8 cellular contexts compared by ENCODE assay signal in the genomic region with DNA sequence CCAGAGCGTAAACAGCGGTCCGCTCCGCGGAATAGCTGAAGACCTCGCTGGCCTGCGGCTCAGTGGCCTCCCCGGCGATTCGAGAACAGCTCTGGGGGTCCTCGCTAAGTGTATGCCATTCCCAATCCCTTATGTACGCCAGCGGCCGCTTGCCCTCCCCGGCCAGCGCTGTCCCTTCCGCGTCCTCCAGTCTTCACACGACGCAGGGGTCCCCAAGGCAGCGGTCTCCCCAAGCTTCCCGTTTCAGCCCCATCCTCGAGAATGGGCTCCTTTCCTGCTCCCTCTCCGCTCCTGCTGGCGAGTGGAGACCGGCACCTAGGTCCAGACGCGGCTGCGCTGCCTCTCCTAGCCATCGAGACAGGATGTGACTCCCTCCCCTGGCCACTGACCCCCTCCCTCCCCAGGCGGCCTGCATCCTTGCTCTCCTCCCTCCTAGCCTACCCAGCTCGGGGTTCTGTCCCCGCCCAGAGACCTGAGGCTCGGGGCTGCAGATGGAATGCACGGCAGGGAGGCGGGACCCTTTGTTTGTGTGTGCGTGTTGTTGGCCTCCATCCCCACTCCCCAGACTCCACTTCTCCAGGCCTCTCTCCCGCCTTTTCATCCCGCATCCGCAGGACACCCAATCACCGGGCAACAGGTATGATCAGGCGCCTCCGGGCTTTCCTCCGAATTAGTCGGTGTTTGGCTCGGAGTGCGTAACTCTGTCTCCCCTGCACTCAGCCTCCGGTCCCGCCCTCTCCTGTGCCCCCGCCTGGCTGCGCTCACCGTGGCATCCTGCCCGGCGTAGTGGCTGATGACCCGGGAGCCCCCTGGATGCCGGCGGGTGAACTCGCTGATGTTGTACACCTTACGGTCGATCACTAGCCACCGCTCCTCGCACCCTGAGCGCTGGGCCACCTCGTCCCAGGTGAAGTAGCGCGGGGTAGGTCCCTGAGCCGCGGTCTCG. TPM values are rescaled to one million over a fixed set of nuclear protein-coding genes. Genes with fewer than 3 reads are reported as not detected.
DNase-seq lines count a peak whose midpoint lies in the region; ATAC-seq lines count a peak whose summit lies in the region.

No MANE protein-coding gene starts in this region.

- CTCF ChIA-PET in activated CD4-positive, alpha-beta T cell treated with anti-CD3 and anti-CD28 coated beads for 36 hours (lab: Charles Lee): interaction anchor here (0.6 to 10.1 kb wide), 8 partner anchors 11 to 272 kb away, joined by 3 to 115 read pairs (median 3); partner anchors contain the start of genes FADS2, FEN1 and TMEM258

- DNase-seq in NCI-H2107 treated with DMSO at 0.1 percent for 48 hours (lab: John Stamatoyannopoulos, UW; ENCODE audit: unreplicated experiment): peak; percentile 50
- DNase-seq in NCI-H2107 (lab: John Stamatoyannopoulos, UW): no peak
- peak; percentile 57 for DNase-seq in NCI-H2029 (lab: John Stamatoyannopoulos, UW)
- DNase-seq in activated CD4-positive, alpha-beta T cell treated with anti-CD3 and anti-CD28 coated beads for 36 hours: peak; percentile 82
- peak; percentile 92 for DNase-seq in left kidney (ENCODE audit: low read depth, low spot score)
- DNase-seq in stimulated activated CD4-positive, alpha-beta T cell treated with anti-CD3 and anti-CD28 coated beads, Interleukin-2, amount 100 ng/mL, for 4 hours (ENCODE audit: low read depth): peak; percentile 44

- H3K27ac Mint-ChIP-seq in activated CD4-positive, alpha-beta T cell treated with anti-CD3 and anti-CD28 coated beads for 36 hours: peak overlapping the region; percentile 80
- H3K27ac Mint-ChIP-seq in dendritic cell treated with granulocyte-macrophage colony-stimulating factor and Interleukin-4, amounts not matched to agents 40 ng/mL and 50 ng/mL, for 4 days: peak overlapping the region; percentile 94

- peaks cover 22% of the 10 kb centered on the region for H3K36me3 Mint-ChIP-seq in activated CD4-positive, alpha-beta T cell treated with anti-CD3 and anti-CD28 coated beads for 36 hours (ENCODE audit: low read depth)
- H3K36me3 Mint-ChIP-seq in dendritic cell treated with granulocyte-macrophage colony-stimulating factor and Interleukin-4, amounts not matched to agents 40 ng/mL and 50 ng/mL, for 4 days (ENCODE audit: low read depth): peaks cover 56% of the 10 kb centered on the region

- peaks cover 7% of the 10 kb centered on the region for H3K4me1 Mint-ChIP-seq in activated CD4-positive, alpha-beta T cell treated with anti-CD3 and anti-CD28 coated beads for 36 hours
- peaks cover 38% of the 10 kb centered on the region for H3K4me1 Mint-ChIP-seq in dendritic cell treated with granulocyte-macrophage colony-stimulating factor and Interleukin-4, amounts not matched to agents 40 ng/mL and 50 ng/mL, for 4 days (ENCODE audit: low read depth)

- H3K4me3 Mint-ChIP-seq in activated CD4-positive, alpha-beta T cell treated with anti-CD3 and anti-CD28 coated beads for 36 hours: peak overlapping the region; percentile 89
- H3K4me3 Mint-ChIP-seq in dendritic cell treated with granulocyte-macrophage colony-stimulating factor and Interleukin-4, amounts not matched to agents 40 ng/mL and 50 ng/mL, for 4 days: peak overlapping the region; percentile 92

- no peaks in the 10 kb centered on the region for H3K9me3 Mint-ChIP-seq in activated CD4-positive, alpha-beta T cell treated with anti-CD3 and anti-CD28 coated beads for 36 hours (ENCODE audit: low read depth)
- no peaks in the 10 kb centered on the region for H3K9me3 Mint-ChIP-seq in dendritic cell treated with granulocyte-macrophage colony-stimulating factor and Interleukin-4, amounts not matched to agents 40 ng/mL and 50 ng/mL, for 4 days

- intact Hi-C loops in activated CD4-positive, alpha-beta T cell treated with anti-CD3 and anti-CD28 coated beads for 36 hours (cut with DNase I, micrococcal nuclease): loop anchor here (1.0 to 2.0 kb wide), 5 partner anchors 19 to 151 kb away; partner anchors contain the start of genes FEN1 (in 2 of the 2), TMEM258 (in 2 of the 2), FADS3 (in 1 of the 2) and FTH1 (in 1 of the 2)
- intact Hi-C loops in dendritic cell treated with granulocyte-macrophage colony-stimulating factor and Interleukin-4, amounts not matched to agents 40 ng/mL and 50 ng/mL, for 4 days (cut with micrococcal nuclease): loop anchor here (1.0 to 2.0 kb wide), 2 partner anchors 19 to 24 kb away; partner anchors contain the start of genes FEN1 and TMEM258

- POLR2A ChIA-PET in activated CD4-positive, alpha-beta T cell treated with anti-CD3 and anti-CD28 coated beads for 36 hours (lab: Charles Lee): interaction anchor here (1.4 to 1.5 kb wide), 3 partner anchors 15 to 22 kb away, joined by 3 to 8 read pairs (median 5); partner anchors contain the start of gene FEN1

- peaks cover 25% of the 10 kb centered on the region for H3K27me3 Mint-ChIP-seq in activated CD4-positive, alpha-beta T cell treated with anti-CD3 and anti-CD28 coated beads for 36 hours
- no peaks in the 10 kb centered on the region for H3K27me3 Mint-ChIP-seq in dendritic cell treated with granulocyte-macrophage colony-stimulating factor and Interleukin-4, amounts not matched to agents 40 ng/mL and 50 ng/mL, for 4 days

- ATAC-seq in HG02642 (IDR thresholded peaks at IDR 0.05; ENCODE audit: poor library complexity, unreplicated experiment): peak; percentile 36
- ATAC-seq in activated CD4-positive, alpha-beta T cell treated with anti-CD3 and anti-CD28 coated beads for 36 hours: peak; percentile 70

RNA-seq across cellular contexts. Expression of gene FADS1, which starts 0.7 kb away (rescaled TPM):
- 10 to 100 TPM; 18.9 to 23.7 TPM for total RNA-seq in activated CD4-positive, alpha-beta T cell treated with anti-CD3 and anti-CD28 coated beads for 36 hours

RNA-seq across cellular contexts. Expression of gene FADS2, which starts 12.0 kb away (rescaled TPM):
- 10 to 100 TPM; 51.0 to 58.4 TPM for total RNA-seq in activated CD4-positive, alpha-beta T cell treated with anti-CD3 and anti-CD28 coated beads for 36 hours

RNA-seq across cellular contexts. Expression of gene FEN1, which starts 23.4 kb away (rescaled TPM):
- total RNA-seq in activated CD4-positive, alpha-beta T cell treated with anti-CD3 and anti-CD28 coated beads for 36 hours: 100 to 1,000 TPM in 1 of 2 experiments, 10 to 100 TPM in 1; 70.0 to 108 TPM

RNA-seq across cellular contexts. Expression of gene TMEM258, which starts 23.7 kb away (rescaled TPM):
- 100 to 1,000 TPM; 172 to 176 TPM for total RNA-seq in activated CD4-positive, alpha-beta T cell treated with anti-CD3 and anti-CD28 coated beads for 36 hours
